23 cellular contexts compared by ENCODE assay signal in genomic region chr6:107218142-107218541, GRCh38.
DNase-seq lines count a peak whose midpoint lies in the region; ATAC-seq, FAIRE-seq and TF ChIP-seq lines count a peak whose summit lies in the region.
"Had no signal": no experiment of that assay in that cellular context is flagged by ENCODE, and none has a peak within 500 bp of the region (broad histone marks: within the 10 kb centered on the region; RNA-seq: fewer than 3 reads in every experiment).

No MANE protein-coding gene starts in this region.

- no peak overlapping the region for H3K27ac ChIP-seq in HCT116 (ENCODE audit: low read depth, low read length)
- H3K27ac ChIP-seq in K562 (ENCODE audit: extremely low read depth, low read depth, low read length), result no peak overlapping the region
- peak overlapping the region; percentile 69 to 78 for H3K27ac ChIP-seq in prostate gland

- no peaks in the 10 kb centered on the region for H3K4me1 ChIP-seq in HCT116 (ENCODE audit: control insufficient read depth in 1 of 2, insufficient read depth in 2 of 2, low read length in 2 of 2)
- H3K4me1 ChIP-seq in K562 (replicated peaks in 1 of 2; ENCODE audit: control insufficient read depth in 2 of 2, insufficient read depth in 2 of 2, low read length in 2 of 2), result no peaks in the 10 kb centered on the region
- H3K4me1 ChIP-seq in prostate gland (replicated peaks), result peaks cover 6% of the 10 kb centered on the region

- CTCF ChIA-PET in HCT116 (lab: Charles Lee), result no interaction called here
- CTCF ChIA-PET in K562 (lab: Yijun Ruan, JAX; ENCODE audit: low intra/inter-chr PET ratio), result no interaction called here

- WGBS in K562 (ENCODE audit: insufficient coverage, low coverage, missing lambda C conversion rate), result 44% methylated on average over 2 of the region's 2 CpGs
- 50% methylated on average over 2 of the region's 2 CpGs for WGBS in prostate gland

- H3K79me2 ChIP-seq in HCT116 (ENCODE audit: insufficient read depth, low read length) (no peaks in the 10 kb centered on the region), K562 (ENCODE audit: control insufficient read depth, insufficient read depth, low read length) (no peaks in the 10 kb centered on the region)

- H3K36me3 ChIP-seq in HCT116 (ENCODE audit: control insufficient read depth in 1 of 2, insufficient read depth in 2 of 2, low read length in 2 of 2) (no peaks in the 10 kb centered on the region), K562 (ENCODE audit: control insufficient read depth, insufficient read depth, low read length) (no peaks in the 10 kb centered on the region), prostate gland (no peaks in the 10 kb centered on the region)

- no peak for TF ChIP-seq EP300 in K562 (IDR thresholded peaks at IDR 0.05; ENCODE audit: low read length)

- intact Hi-C loops in HCT116 (cut with micrococcal nuclease) (no loop called here), K562 (cut with micrococcal nuclease) (no loop called here), prostate gland (cut with DNase I) (no loop called here)

- FAIRE-seq in K562 (lab: Jason Lieb, UNC) (peak; percentile 55), D721Med (lab: Jason Lieb, UNC) (no peak)

- no peak for TF ChIP-seq POLR2A in HCT116 (IDR thresholded peaks at IDR 0.05; ENCODE audit: borderline replicate concordance, extremely low read depth, insufficient read depth, insufficient read length)
- no peak for TF ChIP-seq POLR2A in K562 (conservative IDR thresholded peaks at IDR 0.05)
- no peak for TF ChIP-seq POLR2A in prostate gland (IDR thresholded peaks at IDR 0.05)

- POLR2A ChIA-PET in HCT116 (lab: Charles Lee) (no interaction called here), K562 (lab: Yijun Ruan, JAX) (no interaction called here)

- DNase-seq in DMS 273 (lab: John Stamatoyannopoulos, UW; ENCODE audit: unreplicated experiment) (peak; percentile 4), DMS 273 treated with DMSO at 0.1 percent for 48 hours (lab: John Stamatoyannopoulos, UW) (no peak), HCT116 (ENCODE audit: low read depth, low spot score) (no peak), K562 (ENCODE audit: extremely low read depth in 1 of 4, low spot score in 3 of 4) (no peak), prostate gland (ENCODE audit: low spot score) (no peak), D721Med (ENCODE audit: insufficient read length, low spot score) (no peak), NCI-H226 (no peak)
- no peak for DNase-seq in activated CD4-positive, alpha-beta T cell treated with anti-CD3 and anti-CD28 coated beads, Interleukin-2, amount 50 U/mL, for 1 hour
- DNase-seq: 8988T; Caco-2; CD4-positive, alpha-beta T cell; DMS53; EL; GOT3; NCI-H1048; NCI-H1436; NCI-H2029 treated with DMSO at 0.1 percent for 48 hours; NCI-H510A treated with DMSO at 0.1 percent for 48 hours; NCI-H82; PC-3; RPMI8226; SHP77 treated with DMSO at 0.1 percent for 48 hours; SK-N-SH had no signal

- in situ Hi-C loops in K562 (cut with MboI), result no loop called here

- H3K4me3 ChIP-seq in HCT116 (replicated peaks in 1 of 2; ENCODE audit: low read depth in 1 of 2, low read length in 2 of 2) (no peak overlapping the region), K562 (no peak overlapping the region), prostate gland (no peak overlapping the region)

- H3K9me3 ChIP-seq in HCT116 (ENCODE audit: control insufficient read depth in 1 of 2, insufficient read depth in 1 of 2, low read depth in 1 of 2, low read length in 2 of 2) (no peaks in the 10 kb centered on the region), K562 (replicated peaks; ENCODE audit: control insufficient read depth, insufficient read depth, low read depth, low read length) (no peaks in the 10 kb centered on the region), prostate gland (no peaks in the 10 kb centered on the region)
- H3K9me3 ChIP-seq: Caco-2, SK-N-SH had no signal

- TF ChIP-seq CTCF in HCT116 (IDR thresholded peaks at IDR 0.05 in 2 of 3, conservative IDR thresholded peaks at IDR 0.05 in 1 of 3; ENCODE audit: borderline replicate concordance in 1 of 3, insufficient read depth in 1 of 3, low read depth in 2 of 3, low read length in 2 of 3) (no peak), K562 (IDR thresholded peaks at IDR 0.05 in 2 of 3, conservative IDR thresholded peaks at IDR 0.05 in 1 of 3; ENCODE audit: insufficient read depth in 2 of 3, low read depth in 1 of 3, low read length in 3 of 3) (no peak), prostate gland (IDR thresholded peaks at IDR 0.05) (no peak), D721Med (IDR thresholded peaks at IDR 0.05; ENCODE audit: insufficient read depth, missing control alignments) (no peak)

- no peak overlapping the region for H3K9ac ChIP-seq in HCT116 (ENCODE audit: low read length)
- H3K9ac ChIP-seq in K562 (ENCODE audit: insufficient read depth in 1 of 2, low read depth in 2 of 2, low read length in 2 of 2), result no peak overlapping the region
- H3K9ac ChIP-seq: SK-N-SH had no signal

- TF ChIP-seq RAD21 in HCT116 (IDR thresholded peaks at IDR 0.05; ENCODE audit: low read depth) (no peak), K562 (CRISPR knock-in tag; conservative IDR thresholded peaks at IDR 0.05 in 1 of 2, IDR thresholded peaks at IDR 0.05 in 1 of 2) (no peak)

- H4K20me1 ChIP-seq in HCT116 (ENCODE audit: insufficient read depth) (no peaks in the 10 kb centered on the region), K562 (replicated peaks; ENCODE audit: control insufficient read depth, insufficient read depth, low read length) (no peaks in the 10 kb centered on the region)

- RAD21 ChIA-PET in HCT116 (lab: Charles Lee; ENCODE audit: low non-redundant PET in 1 of 2, low total read pairs in 2 of 2, uncharacterized antibody in 2 of 2, unreplicated experiment in 2 of 2), result no interaction called here

- no TSS peak for BruUV-seq in HCT116 (replicated peaks; lab: Mats Ljungman, UMichigan)
- BruUV-seq in K562 (replicated peaks; lab: Mats Ljungman, UMichigan), result no TSS peak

- no peaks in the 10 kb centered on the region for H3K9me2 ChIP-seq in HCT116 (ENCODE audit: insufficient read depth)
- H3K9me2 ChIP-seq: SK-N-SH had no signal

- H2AFZ ChIP-seq in HCT116 (ENCODE audit: low read depth, low read length, poor library complexity, severe bottlenecking), result no peak overlapping the region
- no peak overlapping the region for H2AFZ ChIP-seq in K562 (ENCODE audit: low read depth, low read length)

- ATAC-seq in HCT116 (peak; percentile 59; the same call in 1 of the 2 replicates), K562 (peak; percentile 50; the same call in 1 of the 3 replicates)
- ATAC-seq: PC-3 had no signal

- no peaks in the 10 kb centered on the region for H3K27me3 ChIP-seq in HCT116 (ENCODE audit: insufficient read depth, low read length)
- no peaks in the 10 kb centered on the region for H3K27me3 ChIP-seq in K562 (ENCODE audit: control insufficient read depth in 2 of 2, insufficient read depth in 2 of 2, low read length in 2 of 2)
- H3K27me3 ChIP-seq in prostate gland (replicated peaks; ENCODE audit: insufficient read depth), result no peaks in the 10 kb centered on the region

- no peaks in the 10 kb centered on the region for H3K9me1 ChIP-seq in K562 (ENCODE audit: control insufficient read depth, insufficient read depth, low read length)

- no peak overlapping the region for H3K4me2 ChIP-seq in HCT116 (ENCODE audit: low read length)
- no peak overlapping the region for H3K4me2 ChIP-seq in K562 (ENCODE audit: insufficient read depth, low read length)
- H3K4me2 ChIP-seq: SK-N-SH had no signal

TF ChIP-seq in HCT116, 20 proteins besides CTCF, POLR2A, EP300 and RAD21:
- TF ChIP-seq FOSL1 (IDR thresholded peaks at IDR 0.05; ENCODE audit: low read depth) (no peak), SP1 (IDR thresholded peaks at IDR 0.05; ENCODE audit: low read depth) (no peak), POLR2AphosphoS5 (IDR thresholded peaks at IDR 0.05; ENCODE audit: low read depth, low read length) (no peak), JUND (IDR thresholded peaks at IDR 0.05) (no peak), SIN3A (IDR thresholded peaks at IDR 0.05; ENCODE audit: low read depth) (no peak), ZFX (IDR thresholded peaks at IDR 0.05) (no peak), ZBTB33 (IDR thresholded peaks at IDR 0.05; ENCODE audit: extremely low read depth, insufficient replicate concordance, low read length) (no peak)
TF ChIP-seq in HCT116: peak in this region for 0.

TF ChIP-seq in K562, 482 proteins besides CTCF, POLR2A, EP300 and RAD21:
- TF ChIP-seq ZBTB8A (IDR thresholded peaks at IDR 0.05; ENCODE audit: partially characterized antibody), result no peak
- no peak for TF ChIP-seq NR2C2 (CRISPR knock-in tag; IDR thresholded peaks at IDR 0.05)
- no peak for TF ChIP-seq NR2C2 (tag; IDR thresholded peaks at IDR 0.05)
- TF ChIP-seq ZNF444 (CRISPR knock-in tag; IDR thresholded peaks at IDR 0.05), result no peak
- no peak for TF ChIP-seq BRD4 (IDR thresholded peaks at IDR 0.05)
- no peak for TF ChIP-seq ZNF217 (CRISPR knock-in tag; IDR thresholded peaks at IDR 0.05)
- no peak for TF ChIP-seq SMARCB1 (IDR thresholded peaks at IDR 0.05; ENCODE audit: insufficient read length, low read depth)
- no peak for TF ChIP-seq RBFOX2 (IDR thresholded peaks at IDR 0.05; ENCODE audit: low read depth, low read length)
- no peak for TF ChIP-seq ZNF133 (CRISPR knock-in tag; IDR thresholded peaks at IDR 0.05)
- TF ChIP-seq NBN (IDR thresholded peaks at IDR 0.05; ENCODE audit: low read depth), result no peak
- TF ChIP-seq NR3C1 (CRISPR knock-in tag; IDR thresholded peaks at IDR 0.05), result no peak

Comparison
In these comparisons a context has a peak if more than half of its experiments do, and no peak if none do; other contexts are left out.
1. H3K27ac ChIP-seq: peak in prostate gland (2 of 2); none in HCT116 (single experiment) and K562 (single experiment).